In genomic region chr6:73523434-73524123, GRCh38 we compare ENCODE assay signal across 1 cellular context.
TF ChIP-seq lines count a peak whose summit lies in the region.

No MANE protein-coding gene starts in this region.

TF ChIP-seq in HepG2, 621 proteins besides CTCF, POLR2A, EP300 and RAD21 (continued from another document and continues in another):
- TF ChIP-seq FOXA3 (CRISPR knock-in tag; IDR thresholded peaks at IDR 0.05), result no peak; the same call in none of the 2 replicates
- TF ChIP-seq, protein P1, sequence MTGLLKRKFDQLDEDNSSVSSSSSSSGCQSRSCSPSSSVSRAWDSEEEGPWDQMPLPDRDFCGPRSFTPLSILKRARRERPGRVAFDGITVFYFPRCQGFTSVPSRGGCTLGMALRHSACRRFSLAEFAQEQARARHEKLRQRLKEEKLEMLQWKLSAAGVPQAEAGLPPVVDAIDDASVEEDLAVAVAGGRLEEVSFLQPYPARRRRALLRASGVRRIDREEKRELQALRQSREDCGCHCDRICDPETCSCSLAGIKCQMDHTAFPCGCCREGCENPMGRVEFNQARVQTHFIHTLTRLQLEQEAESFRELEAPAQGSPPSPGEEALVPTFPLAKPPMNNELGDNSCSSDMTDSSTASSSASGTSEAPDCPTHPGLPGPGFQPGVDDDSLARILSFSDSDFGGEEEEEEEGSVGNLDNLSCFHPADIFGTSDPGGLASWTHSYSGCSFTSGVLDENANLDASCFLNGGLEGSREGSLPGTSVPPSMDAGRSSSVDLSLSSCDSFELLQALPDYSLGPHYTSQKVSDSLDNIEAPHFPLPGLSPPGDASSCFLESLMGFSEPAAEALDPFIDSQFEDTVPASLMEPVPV (CRISPR knock-in tag; IDR thresholded peaks at IDR 0.05), result peak; percentile 65; the same call in 1 of the 2 replicates
- TF ChIP-seq ZNF576 (CRISPR knock-in tag; IDR thresholded peaks at IDR 0.05), result 0 out of 2 replicates have a peak, but pooled peaks have one; percentile 23
- TF ChIP-seq SP5 (CRISPR knock-in tag; IDR thresholded peaks at IDR 0.05; ENCODE audit: borderline replicate concordance, low read depth), result no peak
- TF ChIP-seq ZSCAN25 (CRISPR knock-in tag; IDR thresholded peaks at IDR 0.05), result peak; percentile 62; the same call in 1 of the 2 replicates
- TF ChIP-seq NFE2 (CRISPR knock-in tag; IDR thresholded peaks at IDR 0.05), result no peak
- TF ChIP-seq ZNF230 (CRISPR knock-in tag; IDR thresholded peaks at IDR 0.05), result peak; percentile 88; the same call in 1 of the 2 replicates
- no peak for TF ChIP-seq RCOR2 (CRISPR knock-in tag; IDR thresholded peaks at IDR 0.05)
- TF ChIP-seq, protein P2, sequence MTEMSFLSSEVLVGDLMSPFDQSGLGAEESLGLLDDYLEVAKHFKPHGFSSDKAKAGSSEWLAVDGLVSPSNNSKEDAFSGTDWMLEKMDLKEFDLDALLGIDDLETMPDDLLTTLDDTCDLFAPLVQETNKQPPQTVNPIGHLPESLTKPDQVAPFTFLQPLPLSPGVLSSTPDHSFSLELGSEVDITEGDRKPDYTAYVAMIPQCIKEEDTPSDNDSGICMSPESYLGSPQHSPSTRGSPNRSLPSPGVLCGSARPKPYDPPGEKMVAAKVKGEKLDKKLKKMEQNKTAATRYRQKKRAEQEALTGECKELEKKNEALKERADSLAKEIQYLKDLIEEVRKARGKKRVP (CRISPR knock-in tag; IDR thresholded peaks at IDR 0.05), result no peak
- TF ChIP-seq MTERF4 (CRISPR knock-in tag; IDR thresholded peaks at IDR 0.05), result peak; percentile 54; the same call in 1 of the 2 replicates
- TF ChIP-seq, protein P3, sequence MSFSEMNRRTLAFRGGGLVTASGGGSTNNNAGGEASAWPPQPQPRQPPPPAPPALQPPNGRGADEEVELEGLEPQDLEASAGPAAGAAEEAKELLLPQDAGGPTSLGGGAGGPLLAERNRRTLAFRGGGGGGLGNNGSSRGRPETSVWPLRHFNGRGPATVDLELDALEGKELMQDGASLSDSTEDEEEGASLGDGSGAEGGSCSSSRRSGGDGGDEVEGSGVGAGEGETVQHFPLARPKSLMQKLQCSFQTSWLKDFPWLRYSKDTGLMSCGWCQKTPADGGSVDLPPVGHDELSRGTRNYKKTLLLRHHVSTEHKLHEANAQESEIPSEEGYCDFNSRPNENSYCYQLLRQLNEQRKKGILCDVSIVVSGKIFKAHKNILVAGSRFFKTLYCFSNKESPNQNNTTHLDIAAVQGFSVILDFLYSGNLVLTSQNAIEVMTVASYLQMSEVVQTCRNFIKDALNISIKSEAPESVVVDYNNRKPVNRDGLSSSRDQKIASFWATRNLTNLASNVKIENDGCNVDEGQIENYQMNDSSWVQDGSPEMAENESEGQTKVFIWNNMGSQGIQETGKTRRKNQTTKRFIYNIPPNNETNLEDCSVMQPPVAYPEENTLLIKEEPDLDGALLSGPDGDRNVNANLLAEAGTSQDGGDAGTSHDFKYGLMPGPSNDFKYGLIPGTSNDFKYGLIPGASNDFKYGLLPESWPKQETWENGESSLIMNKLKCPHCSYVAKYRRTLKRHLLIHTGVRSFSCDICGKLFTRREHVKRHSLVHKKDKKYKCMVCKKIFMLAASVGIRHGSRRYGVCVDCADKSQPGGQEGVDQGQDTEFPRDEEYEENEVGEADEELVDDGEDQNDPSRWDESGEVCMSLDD (CRISPR knock-in tag; IDR thresholded peaks at IDR 0.05; ENCODE audit: borderline replicate concordance), result peak; percentile 29; the same call in 1 of the 2 replicates
- TF ChIP-seq RARG (CRISPR knock-in tag; IDR thresholded peaks at IDR 0.05; ENCODE audit: low read depth), result no peak
- peak; percentile 93 for TF ChIP-seq ZNF687 (CRISPR knock-in tag; IDR thresholded peaks at IDR 0.05)
- TF ChIP-seq, protein P4, sequence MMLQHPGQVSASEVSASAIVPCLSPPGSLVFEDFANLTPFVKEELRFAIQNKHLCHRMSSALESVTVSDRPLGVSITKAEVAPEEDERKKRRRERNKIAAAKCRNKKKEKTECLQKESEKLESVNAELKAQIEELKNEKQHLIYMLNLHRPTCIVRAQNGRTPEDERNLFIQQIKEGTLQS (CRISPR knock-in tag; IDR thresholded peaks at IDR 0.05), result no peak
- peak; percentile 35; the same call in 1 of the 2 replicates for TF ChIP-seq GLI4 (CRISPR knock-in tag; IDR thresholded peaks at IDR 0.05; ENCODE audit: borderline replicate concordance)
- peak; percentile 55; the same call in 1 of the 2 replicates for TF ChIP-seq IRF9 (CRISPR knock-in tag; IDR thresholded peaks at IDR 0.05; ENCODE audit: borderline replicate concordance)
- TF ChIP-seq TAF1 (CRISPR knock-in tag; IDR thresholded peaks at IDR 0.05), result peak; percentile 88
- no peak for TF ChIP-seq ZNF337 (CRISPR knock-in tag; IDR thresholded peaks at IDR 0.05; ENCODE audit: borderline replicate concordance, low read depth)
- TF ChIP-seq, protein P5, sequence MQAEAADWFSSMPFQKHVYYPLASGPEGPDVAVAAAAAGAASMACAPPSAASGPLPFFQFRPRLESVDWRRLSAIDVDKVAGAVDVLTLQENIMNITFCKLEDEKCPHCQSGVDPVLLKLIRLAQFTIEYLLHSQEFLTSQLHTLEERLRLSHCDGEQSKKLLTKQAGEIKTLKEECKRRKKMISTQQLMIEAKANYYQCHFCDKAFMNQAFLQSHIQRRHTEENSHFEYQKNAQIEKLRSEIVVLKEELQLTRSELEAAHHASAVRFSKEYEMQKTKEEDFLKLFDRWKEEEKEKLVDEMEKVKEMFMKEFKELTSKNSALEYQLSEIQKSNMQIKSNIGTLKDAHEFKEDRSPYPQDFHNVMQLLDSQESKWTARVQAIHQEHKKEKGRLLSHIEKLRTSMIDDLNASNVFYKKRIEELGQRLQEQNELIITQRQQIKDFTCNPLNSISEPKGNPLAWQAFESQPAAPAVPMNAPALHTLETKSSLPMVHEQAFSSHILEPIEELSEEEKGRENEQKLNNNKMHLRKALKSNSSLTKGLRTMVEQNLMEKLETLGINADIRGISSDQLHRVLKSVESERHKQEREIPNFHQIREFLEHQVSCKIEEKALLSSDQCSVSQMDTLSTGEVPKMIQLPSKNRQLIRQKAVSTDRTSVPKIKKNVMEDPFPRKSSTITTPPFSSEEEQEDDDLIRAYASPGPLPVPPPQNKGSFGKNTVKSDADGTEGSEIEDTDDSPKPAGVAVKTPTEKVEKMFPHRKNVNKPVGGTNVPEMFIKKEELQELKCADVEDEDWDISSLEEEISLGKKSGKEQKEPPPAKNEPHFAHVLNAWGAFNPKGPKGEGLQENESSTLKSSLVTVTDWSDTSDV (CRISPR knock-in tag; IDR thresholded peaks at IDR 0.05), result no peak
- TF ChIP-seq NAIF1 (CRISPR knock-in tag; IDR thresholded peaks at IDR 0.05; ENCODE audit: borderline replicate concordance), result no peak
- TF ChIP-seq ATRX (CRISPR knock-in tag; IDR thresholded peaks at IDR 0.05; ENCODE audit: borderline replicate concordance), result no peak
- no peak for TF ChIP-seq SRSF4 (IDR thresholded peaks at IDR 0.05; ENCODE audit: low read depth, low read length, poor library complexity, severe bottlenecking)
- TF ChIP-seq PCBP1 (IDR thresholded peaks at IDR 0.05; ENCODE audit: borderline replicate concordance, low read depth, low read length), result no peak
- TF ChIP-seq ZNF619 (CRISPR knock-in tag; IDR thresholded peaks at IDR 0.05), result no peak
- peak; percentile 51 for TF ChIP-seq KMT2B (CRISPR knock-in tag; IDR thresholded peaks at IDR 0.05)
- no peak for TF ChIP-seq DDIT3 (CRISPR knock-in tag; IDR thresholded peaks at IDR 0.05)
- peak; percentile 97 for TF ChIP-seq ZNF709 (CRISPR knock-in tag; IDR thresholded peaks at IDR 0.05)
- TF ChIP-seq REXO4 (CRISPR knock-in tag; IDR thresholded peaks at IDR 0.05; ENCODE audit: borderline replicate concordance), result no peak
- TF ChIP-seq LRRFIP1 (CRISPR knock-in tag; conservative IDR thresholded peaks at IDR 0.05), result no peak
- peak; percentile 56; the same call in 1 of the 2 replicates for TF ChIP-seq ZNF878 (CRISPR knock-in tag; IDR thresholded peaks at IDR 0.05)
- TF ChIP-seq ZNF224 (CRISPR knock-in tag; IDR thresholded peaks at IDR 0.05), result no peak
- no peak for TF ChIP-seq ZNF335 (CRISPR knock-in tag; IDR thresholded peaks at IDR 0.05)
- peak; percentile 78 for TF ChIP-seq HOXA5 (CRISPR knock-in tag; IDR thresholded peaks at IDR 0.05)
- 0 out of 2 replicates have a peak, but pooled peaks have one; percentile 30 for TF ChIP-seq RXRB (CRISPR knock-in tag; IDR thresholded peaks at IDR 0.05; ENCODE audit: borderline replicate concordance)
- TF ChIP-seq THYN1 (CRISPR knock-in tag; IDR thresholded peaks at IDR 0.05; ENCODE audit: borderline replicate concordance, low read depth), result no peak
